ENCODE assay signal across 22 cellular contexts in genomic region chr9:37040508-37041127, GRCh38. TPM values are rescaled to one million over a fixed set of nuclear protein-coding genes. Genes with fewer than 3 reads are reported as not detected.
"Had no signal": no experiment of that assay in that cellular context is flagged by ENCODE, and none has a peak within 500 bp of the region (broad histone marks: within the 10 kb centered on the region; RNA-seq: fewer than 3 reads in every experiment).

No MANE protein-coding gene starts in this region.

- H3K9me3 ChIP-seq: thoracic aorta had no signal

- H3K9me3 Mint-ChIP-seq: activated naive CD4-positive, alpha-beta T cell treated with anti-CD3 and anti-CD28 coated beads, Interleukin-2, amount 10 ng/mL, durations not matched to agents 7 days and 5 days; activated naive CD8-positive, alpha-beta T cell treated with anti-CD3 and anti-CD28 coated beads, Interleukin-2, amount 50 U/mL, for 24 hours; stimulated activated effector memory CD8-positive, alpha-beta T cell treated with anti-CD3 and anti-CD28 coated beads, Interleukin-12 subunit alpha, Interleukin-12 subunit beta, amount 100 ng/mL, for 72 hours; T-helper 2 cell treated with Interferon-gamma antibody and Interleukin-4, amounts not matched to agents 5 μg/mL and 100 μg/mL, for 36 hours had no signal

- H3K36me3 ChIP-seq: brain microvascular endothelial cell, thoracic aorta, upper lobe of left lung had no signal

- H3K4me3 ChIP-seq: dorsolateral prefrontal cortex, thoracic aorta, upper lobe of left lung had no signal

- FAIRE-seq: colon, endometrium, frontal cortex, kidney had no signal

- H3K27ac ChIP-seq: brain microvascular endothelial cell, dorsolateral prefrontal cortex, parathyroid adenoma, thoracic aorta, upper lobe of left lung had no signal

- H3K9ac ChIP-seq: parathyroid adenoma had no signal

- ATAC-seq: activated CD8-positive, alpha-beta T cell treated with anti-CD3 and anti-CD28 coated beads for 36 hours; activated naive CD8-positive, alpha-beta T cell treated with anti-CD3 and anti-CD28 coated beads, Interleukin-2, amount 50 U/mL, for 24 hours; left lobe of liver; sciatic nerve; stimulated activated effector memory CD8-positive, alpha-beta T cell treated with anti-CD3 and anti-CD28 coated beads, Interleukin-12 subunit alpha, Interleukin-12 subunit beta, amount 100 ng/mL, for 72 hours had no signal

- H3K79me2 ChIP-seq: parathyroid adenoma had no signal

- H3K4me1 ChIP-seq: parathyroid adenoma had no signal

- H3K27ac Mint-ChIP-seq: activated CD4-positive, alpha-beta T cell treated with anti-CD3 and anti-CD28 coated beads, Interleukin-2, amount 10 ng/mL, durations not matched to agents 24 days and 14 days; activated CD8-positive, alpha-beta T cell treated with anti-CD3 and anti-CD28 coated beads for 36 hours; activated naive CD4-positive, alpha-beta T cell treated with anti-CD3 and anti-CD28 coated beads, Interleukin-2, amount 10 ng/mL, durations not matched to agents 7 days and 5 days; activated naive CD8-positive, alpha-beta T cell treated with anti-CD3 and anti-CD28 coated beads, Interleukin-2, amount 50 U/mL, for 24 hours; stimulated activated effector memory CD8-positive, alpha-beta T cell treated with anti-CD3 and anti-CD28 coated beads, Interleukin-12 subunit alpha, Interleukin-12 subunit beta, amount 100 ng/mL, for 72 hours; T-helper 2 cell treated with Interferon-gamma antibody and Interleukin-4, amounts not matched to agents 5 μg/mL and 100 μg/mL, for 36 hours had no signal

- H2AFZ ChIP-seq: parathyroid adenoma had no signal

- H3K4me3 Mint-ChIP-seq: activated CD4-positive, alpha-beta T cell treated with anti-CD3 and anti-CD28 coated beads, Interleukin-2, amount 10 ng/mL, durations not matched to agents 24 days and 14 days; activated CD8-positive, alpha-beta T cell treated with anti-CD3 and anti-CD28 coated beads for 36 hours; activated naive CD4-positive, alpha-beta T cell treated with anti-CD3 and anti-CD28 coated beads, Interleukin-2, amount 10 ng/mL, durations not matched to agents 7 days and 5 days; activated naive CD8-positive, alpha-beta T cell treated with anti-CD3 and anti-CD28 coated beads, Interleukin-2, amount 50 U/mL, for 24 hours; stimulated activated effector memory CD8-positive, alpha-beta T cell treated with anti-CD3 and anti-CD28 coated beads, Interleukin-12 subunit alpha, Interleukin-12 subunit beta, amount 100 ng/mL, for 72 hours; T-helper 2 cell treated with Interferon-gamma antibody and Interleukin-4, amounts not matched to agents 5 μg/mL and 100 μg/mL, for 36 hours had no signal

- DNase-seq: activated CD4-positive, alpha-beta T cell treated with anti-CD3 and anti-CD28 coated beads, Interleukin-2, amount 10 ng/mL, durations not matched to agents 24 days and 14 days; activated CD8-positive, alpha-beta T cell treated with anti-CD3 and anti-CD28 coated beads for 36 hours; activated naive CD4-positive, alpha-beta T cell treated with anti-CD3 and anti-CD28 coated beads, Interleukin-2, amount 10 ng/mL, durations not matched to agents 7 days and 5 days; activated naive CD8-positive, alpha-beta T cell treated with anti-CD3 and anti-CD28 coated beads, Interleukin-2, amount 50 U/mL, for 24 hours; activated T-cell treated with anti-CD3 and anti-CD28 coated beads, Interleukin-2, amount 50 U/mL, for 1 hour; aorta; brain microvascular endothelial cell; central memory CD4-positive, alpha-beta T cell; dorsolateral prefrontal cortex; kidney; mammary epithelial cell; stimulated activated CD4-positive, alpha-beta T cell treated with anti-CD3 and anti-CD28 coated beads, Interleukin-4, amount 100 ng/mL, for 24 hours; upper lobe of left lung had no signal

RNA-seq across cellular contexts. Expression of gene PAX5, which starts 6.5 kb away (rescaled TPM):
- total RNA-seq: frontal cortex, mammary epithelial cell had no signal
- polyA plus RNA-seq: mammary epithelial cell had no signal
